ENCODE assay signal across 6 cellular contexts in genomic region chr2:156874707-156875106, GRCh38.
"Had no signal": no experiment of that assay in that cellular context is flagged by ENCODE, and none has a peak within 500 bp of the region (broad histone marks: within the 10 kb centered on the region; RNA-seq: fewer than 3 reads in every experiment).

No MANE protein-coding gene starts in this region.

- H3K9me3 ChIP-seq: HAP-1 had no signal

- H3K4me3 Mint-ChIP-seq: HFFc6, IgD-negative memory B cell had no signal

- H3K27ac ChIP-seq: HL-60 had no signal

- H3K36me3 ChIP-seq: HAP-1 had no signal

- H3K9me3 Mint-ChIP-seq: HFFc6 had no signal

- DNase-seq: GOT3, H7, HFFc6 had no signal

- H3K36me3 Mint-ChIP-seq: IgD-negative memory B cell had no signal

- H3K4me3 ChIP-seq: HAP-1 had no signal

- H3K27ac Mint-ChIP-seq: HFFc6, IgD-negative memory B cell had no signal

- H3K4me1 Mint-ChIP-seq: IgD-negative memory B cell had no signal
